16 cellular contexts compared by ENCODE assay signal in the genomic region with DNA sequence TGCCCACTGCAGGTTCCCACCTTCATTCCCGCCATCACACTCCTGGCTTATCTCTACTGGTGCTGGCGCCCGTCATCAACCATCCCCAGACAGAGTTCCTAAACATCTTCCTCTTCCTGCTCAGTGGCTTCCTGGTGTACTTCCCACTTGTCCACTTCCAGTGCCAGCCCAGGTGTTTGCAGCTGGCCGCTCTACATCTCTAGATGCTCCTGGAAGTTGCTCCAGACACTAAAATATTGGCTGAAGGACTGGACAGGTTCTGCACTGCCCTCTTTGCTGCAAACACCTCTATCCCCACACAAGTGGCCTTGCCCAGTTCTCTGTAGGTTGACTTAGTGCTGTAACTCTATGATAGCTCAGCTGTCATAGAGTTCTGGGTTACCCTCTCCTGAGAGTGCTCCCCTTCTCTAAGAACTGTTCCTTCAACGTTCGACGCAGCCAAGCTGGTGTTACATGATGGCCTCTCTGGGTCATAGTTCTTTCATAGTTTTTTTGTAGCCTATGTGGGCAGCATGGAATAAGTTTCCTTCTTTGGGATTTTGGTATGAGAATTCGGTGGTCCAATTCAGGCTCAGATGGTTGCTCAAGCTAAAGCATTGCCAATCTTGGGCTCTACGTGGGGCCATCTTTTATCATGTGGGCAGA. TPM values are rescaled to one million over a fixed set of nuclear protein-coding genes. Genes with fewer than 3 reads are reported as not detected.
A peak's percentile ranks its signal among the peaks of the same experiment; 100 is the strongest.
DNase-seq lines count a peak whose midpoint lies in the region; ATAC-seq, FAIRE-seq and TF ChIP-seq lines count a peak whose summit lies in the region.
"Had no signal": no experiment of that assay in that cellular context is flagged by ENCODE, and none has a peak within 500 bp of the region (broad histone marks: within the 10 kb centered on the region; RNA-seq: fewer than 3 reads in every experiment).

No MANE protein-coding gene starts in this region.

- H3K4me1 ChIP-seq in HepG2 (ENCODE audit: insufficient read depth, low read length) = peaks cover 11% of the 10 kb centered on the region
- peaks cover 0 to 9% (median 3%) of the 10 kb centered on the region in 4 donors for H3K4me1 ChIP-seq in right lobe of liver
- no peaks in the 10 kb centered on the region for H3K4me1 ChIP-seq in mucosa of descending colon (ENCODE audit: low read depth)
- no peaks in the 10 kb centered on the region for H3K4me1 ChIP-seq in vagina
- H3K4me1 ChIP-seq: A549 had no signal

- H3K79me2 ChIP-seq in HepG2 (ENCODE audit: insufficient read depth, low read length) = no peaks in the 10 kb centered on the region

- H3K9ac ChIP-seq in HepG2 (ENCODE audit: insufficient read depth, low read depth, low read length) = no peak overlapping the region

- H3K9me3 ChIP-seq in HepG2 (ENCODE audit: low read length) = no peaks in the 10 kb centered on the region
- no peaks in the 10 kb centered on the region for H3K9me3 ChIP-seq in right lobe of liver
- no peaks in the 10 kb centered on the region for H3K9me3 ChIP-seq in mucosa of descending colon
- H3K9me3 ChIP-seq in vagina = no peaks in the 10 kb centered on the region
- H3K9me3 ChIP-seq: A549 had no signal

- H3K27me3 ChIP-seq in HepG2 (ENCODE audit: control insufficient read depth in 1 of 2, insufficient read depth in 2 of 2, low read length in 2 of 2) = peaks cover 4 to 40% of the 10 kb centered on the region in 2 experiments
- H3K27me3 ChIP-seq in right lobe of liver = no peaks in the 10 kb centered on the region
- no peaks in the 10 kb centered on the region for H3K27me3 ChIP-seq in vagina

- TF ChIP-seq EP300 in HepG2 (IDR thresholded peaks at IDR 0.05; ENCODE audit: low read depth in 2 of 2, low read length in 2 of 2) = no peak
- no peak for TF ChIP-seq EP300 in HepG2 (CRISPR knock-in tag; IDR thresholded peaks at IDR 0.05; ENCODE audit: borderline replicate concordance)

- no peak for TF ChIP-seq POLR2A in HepG2 (IDR thresholded peaks at IDR 0.05; ENCODE audit: insufficient read depth in 1 of 2, low read depth in 2 of 2, low read length in 2 of 2)
- no peak for TF ChIP-seq POLR2A in right lobe of liver (IDR thresholded peaks at IDR 0.05)
- no peak for TF ChIP-seq POLR2A in vagina (IDR thresholded peaks at IDR 0.05)

- no peak for TF ChIP-seq CTCF in HepG2 (CRISPR knock-in tag; IDR thresholded peaks at IDR 0.05)
- no peak for TF ChIP-seq CTCF in right lobe of liver (IDR thresholded peaks at IDR 0.05)
- peak; percentile 44 for TF ChIP-seq CTCF in VCaP (conservative IDR thresholded peaks at IDR 0.05)
- TF ChIP-seq CTCF in mucosa of descending colon (IDR thresholded peaks at IDR 0.05) = no peak
- TF ChIP-seq CTCF in vagina (IDR thresholded peaks at IDR 0.05) = no peak

- no peak overlapping the region; the same call in 1 of the 2 replicates for H3K4me2 ChIP-seq in HepG2 (ENCODE audit: low read depth, low read length)
- H3K4me2 ChIP-seq: A549, GM23338, PC-9 had no signal

- H3K4me3 ChIP-seq in HepG2 (replicated peaks in 1 of 3; ENCODE audit: insufficient read depth in 1 of 3, low read depth in 2 of 3, low read length in 3 of 3) (no peak overlapping the region), right lobe of liver (no peak overlapping the region), mucosa of descending colon (no peak overlapping the region), vagina (no peak overlapping the region)
- H3K4me3 ChIP-seq: A549, GM23338, PC-9 had no signal

- ATAC-seq in HepG2 (no peak; the same call in 2 of the 3 replicates), right lobe of liver (no peak), mucosa of descending colon (peak; percentile 24), GM21576 (IDR thresholded peaks at IDR 0.05; ENCODE audit: unreplicated experiment) (no peak), HG03280 (IDR thresholded peaks at IDR 0.05; ENCODE audit: unreplicated experiment) (no peak)

- DNase-seq in HepG2 (ENCODE audit: low spot score) (no peak), right lobe of liver (no peak), mucosa of descending colon (no peak), vagina (ENCODE audit: extremely low spot score in 2 of 2) (peak; percentile 52 to 78), NCI-H2107 treated with DMSO at 0.1 percent for 48 hours (lab: John Stamatoyannopoulos, UW; ENCODE audit: unreplicated experiment) (no peak)
- DNase-seq: DMS79, NCI-H1048, NCI-H187 treated with DMSO at 0.1 percent for 48 hours, NCI-H748 treated with DMSO at 0.1 percent for 48 hours had no signal

- H3K27ac ChIP-seq in HepG2 (ENCODE audit: extremely low read length, insufficient read depth, low read length) (no peak overlapping the region), right lobe of liver (no peak overlapping the region), VCaP (no peak overlapping the region), vagina (no peak overlapping the region)
- H3K27ac ChIP-seq: A549, PC-9, RWPE1 had no signal

- CTCF ChIA-PET in HepG2 (lab: Yijun Ruan, JAX; ENCODE audit: low intra/inter-chr PET ratio, low total read pairs) = interaction anchor here (0.8 to 3.3 kb wide), 6 partner anchors 15 to 255 kb away, joined by 3 to 44 read pairs (median 8); a partner anchor contains a TSS

- FAIRE-seq in HepG2 (lab: Jason Lieb, UNC) = no peak
- FAIRE-seq: A549 had no signal

- POLR2A ChIA-PET in HepG2 (lab: Yijun Ruan, JAX) = interaction anchor here (0.6 to 1.3 kb wide), 9 partner anchors 15 to 254 kb away, joined by 3 to 8 read pairs (median 3); a partner anchor contains a TSS

- H3K36me3 ChIP-seq in HepG2 (replicated peaks in 1 of 2; ENCODE audit: control insufficient read depth in 1 of 2, insufficient read depth in 2 of 2, low read length in 2 of 2) = no peaks in the 10 kb centered on the region
- H3K36me3 ChIP-seq in right lobe of liver = no peaks in the 10 kb centered on the region
- no peaks in the 10 kb centered on the region for H3K36me3 ChIP-seq in mucosa of descending colon (ENCODE audit: low read depth)
- no peaks in the 10 kb centered on the region for H3K36me3 ChIP-seq in vagina

- no peak for TF ChIP-seq RAD21 in HepG2 (CRISPR knock-in tag; IDR thresholded peaks at IDR 0.05)

- H2AFZ ChIP-seq in HepG2 (ENCODE audit: low read length) = no peak overlapping the region
- H2AFZ ChIP-seq: GM23338, PC-9 had no signal

- in situ Hi-C loops in HepG2 (cut with HindIII; ENCODE audit: extremely low pct_ligation_motif_present, low pct_unique_long_range_greater_than_20kb) = loop anchor here (5.0 to 25.0 kb wide), 2 partner anchors 246 to 591 kb away; no protein-coding TSS in a partner anchor

- 44% methylated on average over 9 of the region's 9 CpGs for WGBS in HepG2 (ENCODE audit: low lambda C conversion rate)
- WGBS in right lobe of liver (ENCODE audit: insufficient coverage, low coverage, low lambda C conversion rate, missing lambda C conversion rate) = 82% methylated on average over 9 of the region's 9 CpGs

- intact Hi-C loops in HepG2 (cut with micrococcal nuclease; ENCODE audit: unreplicated experiment) = loop anchor here (1.0 to 2.0 kb wide), 3 partner anchors 42 to 246 kb away; no protein-coding TSS in a partner anchor
- intact Hi-C loops in right lobe of liver (cut with DNase I) = loop anchor here in 1 of 2 donors (5.0 kb wide), 1 partner anchor 246 kb away; no protein-coding TSS in a partner anchor
- intact Hi-C loops in mucosa of descending colon (cut with DNase I, micrococcal nuclease) = no loop called here
- intact Hi-C loops in vagina (cut with DNase I) = no loop called here

- BruUV-seq in HepG2 (replicated peaks; lab: Mats Ljungman, UMichigan) = no TSS peak

- H4K20me1 ChIP-seq in HepG2 (ENCODE audit: insufficient read depth, low read length) = no peaks in the 10 kb centered on the region

RNA-seq across cellular contexts. Expression of a gene that starts 45.8 kb away (rescaled TPM):
- total RNA-seq in HepG2 (2016; rRNA removed; fragmentation: Illumina TruSeq; extraction: Trizol) = 69.6 and 94.7 TPM in 2 replicates
- total RNA-seq in HepG2 (2016; cell fraction: cytosol; rRNA removed; fragmentation: Illumina TruSeq; extraction: Trizol; ENCODE audit: low read depth) = 268 and 314 TPM in 2 replicates
- total RNA-seq in HepG2 (2016; cell fraction: insoluble cytoplasmic fraction; rRNA removed; fragmentation: Illumina TruSeq; extraction: Trizol) = 66.2 and 87.3 TPM in 2 replicates
- 195 and 235 TPM in 2 replicates for total RNA-seq in HepG2 (2016; cell fraction: membrane; rRNA removed; fragmentation: Illumina TruSeq; extraction: Trizol)
- 86.0 and 93.6 TPM in 2 replicates for total RNA-seq in HepG2 (2016; cell fraction: nucleus; rRNA removed; fragmentation: Illumina TruSeq; extraction: Trizol)
- polyA plus RNA-seq in HepG2 (2011; rRNA removed) = 61.8 and 69.8 TPM in 2 replicates
- polyA plus RNA-seq in HepG2 (2011; cell fraction: cytosol; rRNA removed) = 41.5 and 48.4 TPM in 2 replicates
- polyA plus RNA-seq in HepG2 (2011; cell fraction: nucleus; rRNA removed) = 37.5 and 39.9 TPM in 2 replicates
- polyA plus RNA-seq in HepG2 (2012) = 57.8 and 68.4 TPM in 2 replicates
- polyA plus RNA-seq in HepG2 (2016; cell fraction: cytosol; fragmentation: Illumina TruSeq; extraction: Trizol; ENCODE audit: low read depth) = 1.7 and 2.0 TPM in 2 replicates
- 65.5 and 73.0 TPM in 2 replicates for polyA plus RNA-seq in HepG2 (2016; cell fraction: insoluble cytoplasmic fraction; fragmentation: Illumina TruSeq; extraction: Trizol; ENCODE audit: low read depth)
- 11.7 and 13.1 TPM in 2 replicates for polyA plus RNA-seq in HepG2 (2016; cell fraction: membrane; fragmentation: Illumina TruSeq; extraction: Trizol; ENCODE audit: low read depth)
- 65.5 and 68.7 TPM in 2 replicates for polyA plus RNA-seq in HepG2 (2016; cell fraction: nucleus; fragmentation: Illumina TruSeq; extraction: Trizol; ENCODE audit: insufficient read depth, low read depth)
- 209 and 286 TPM in 2 replicates for polyA minus RNA-seq in HepG2 (2011; rRNA and poly(A)+ RNA removed; ENCODE audit: low replicate concordance)
- 125 and 141 TPM in 2 replicates for polyA minus RNA-seq in HepG2 (2011; cell fraction: cytosol; rRNA and poly(A)+ RNA removed)
- 209 and 212 TPM in 2 replicates for polyA minus RNA-seq in HepG2 (2011; cell fraction: nucleus; rRNA and poly(A)+ RNA removed)
- 10 to 100 TPM; 31.3 to 62.2 (median 51.5) TPM for total RNA-seq in right lobe of liver
- 100 to 1,000 TPM in 2 of 3 donors, 10 to 100 TPM in 1; 93.5 to 155 (median 115) TPM for total RNA-seq in mucosa of descending colon
- total RNA-seq in vagina = 76.6 TPM

RNA-seq across cellular contexts. Expression of a gene that starts 50.4 kb away (rescaled TPM):
- total RNA-seq in HepG2 (2016; rRNA removed; fragmentation: Illumina TruSeq; extraction: Trizol) = 192 and 268 TPM in 2 replicates
- 40.2 and 44.0 TPM in 2 replicates for total RNA-seq in HepG2 (2016; cell fraction: cytosol; rRNA removed; fragmentation: Illumina TruSeq; extraction: Trizol; ENCODE audit: low read depth)
- 176 and 281 TPM in 2 replicates for total RNA-seq in HepG2 (2016; cell fraction: insoluble cytoplasmic fraction; rRNA removed; fragmentation: Illumina TruSeq; extraction: Trizol)
- total RNA-seq in HepG2 (2016; cell fraction: membrane; rRNA removed; fragmentation: Illumina TruSeq; extraction: Trizol) = 165 and 177 TPM in 2 replicates
- 193 and 207 TPM in 2 replicates for total RNA-seq in HepG2 (2016; cell fraction: nucleus; rRNA removed; fragmentation: Illumina TruSeq; extraction: Trizol)
- 192 and 237 TPM in 2 replicates for polyA plus RNA-seq in HepG2 (2011; rRNA removed)
- 193 and 210 TPM in 2 replicates for polyA plus RNA-seq in HepG2 (2011; cell fraction: cytosol; rRNA removed)
- 241 and 269 TPM in 2 replicates for polyA plus RNA-seq in HepG2 (2011; cell fraction: nucleus; rRNA removed)
- 158 and 213 TPM in 2 replicates for polyA plus RNA-seq in HepG2 (2012)
- 33.6 and 36.3 TPM in 2 replicates for polyA plus RNA-seq in HepG2 (2016; cell fraction: cytosol; fragmentation: Illumina TruSeq; extraction: Trizol; ENCODE audit: low read depth)
- 232 and 273 TPM in 2 replicates for polyA plus RNA-seq in HepG2 (2016; cell fraction: insoluble cytoplasmic fraction; fragmentation: Illumina TruSeq; extraction: Trizol; ENCODE audit: low read depth)
- polyA plus RNA-seq in HepG2 (2016; cell fraction: membrane; fragmentation: Illumina TruSeq; extraction: Trizol; ENCODE audit: low read depth) = 112 and 122 TPM in 2 replicates
- 333 and 350 TPM in 2 replicates for polyA plus RNA-seq in HepG2 (2016; cell fraction: nucleus; fragmentation: Illumina TruSeq; extraction: Trizol; ENCODE audit: insufficient read depth, low read depth)
- 88.5 and 225 TPM in 2 replicates for polyA minus RNA-seq in HepG2 (2011; rRNA and poly(A)+ RNA removed; ENCODE audit: low replicate concordance)
- 132 and 167 TPM in 2 replicates for polyA minus RNA-seq in HepG2 (2011; cell fraction: cytosol; rRNA and poly(A)+ RNA removed)
- polyA minus RNA-seq in HepG2 (2011; cell fraction: nucleus; rRNA and poly(A)+ RNA removed) = 162 and 170 TPM in 2 replicates
- 100 to 1,000 TPM; 185 to 656 (median 388) TPM for total RNA-seq in right lobe of liver
- 100 to 1,000 TPM in 2 of 3 donors, 10 to 100 TPM in 1; 75.5 to 616 (median 104) TPM for total RNA-seq in mucosa of descending colon
- total RNA-seq in vagina = 1,771 TPM

Comparison
In these comparisons a context has a peak if more than half of its experiments do, and no peak if none do; other contexts are left out.
1. DNase-seq: peak in vagina (2 of 2); none in HepG2 (single experiment), right lobe of liver (0 of 3), mucosa of descending colon (0 of 3) and NCI-H2107 treated with DMSO at 0.1 percent for 48 hours (single experiment).